Comparison of ENCODE assay signal across 16 cellular contexts in genomic region chr1:98429851-98430496, GRCh38.
A peak's percentile ranks its signal among the peaks of the same experiment; 100 is the strongest.
DNase-seq lines count a peak whose midpoint lies in the region; ATAC-seq and TF ChIP-seq lines count a peak whose summit lies in the region.
"Had no signal": no experiment of that assay in that cellular context is flagged by ENCODE, and none has a peak within 500 bp of the region (broad histone marks: within the 10 kb centered on the region; RNA-seq: fewer than 3 reads in every experiment).

No MANE protein-coding gene starts in this region.

- WGBS in GM23248 (ENCODE audit: low coverage in 1 of 2, low lambda C conversion rate in 2 of 2, missing lambda C conversion rate in 2 of 2), 2 experiments: 38 to 42% methylated on average over 4 of the region's 4 CpGs

- no peak overlapping the region for H3K27ac ChIP-seq in GM23248
- H3K27ac ChIP-seq: BLaER1 treated with 17β-estradiol and CSF1 and Interleukin-3, amounts not matched to agents 10 nM and 100 nM; cardiac muscle cell; SK-N-MC; spleen; uterus had no signal

- in situ Hi-C loops in KBM-7 (cut with MboI; ENCODE audit: low pct_unique_long_range_greater_than_20kb, low sequenced_read_pairs) (no loop called here), GM23248 (cut with MboI) (no loop called here)

- 0 out of 2 replicates have a peak, but pooled peaks cover 12% of the 10 kb centered on the region for H3K9me2 ChIP-seq in GM23248 (ENCODE audit: insufficient read depth)

- no peaks in the 10 kb centered on the region for H3K27me3 Mint-ChIP-seq in CD14-positive monocyte (ENCODE audit: low read depth in 3 of 3)

- intact Hi-C loops in mucosa of descending colon (cut with DNase I, micrococcal nuclease) (no loop called here), CD14-positive monocyte (cut with micrococcal nuclease) (no loop called here)

- DNase-seq in DMS153 (lab: John Stamatoyannopoulos, UW): peak; percentile 97
- peak; percentile 28 for DNase-seq in NCI-H1417 treated with DMSO at 0.1 percent for 48 hours (lab: John Stamatoyannopoulos, UW)
- peak; percentile 51 for DNase-seq in NCI-H774 (lab: John Stamatoyannopoulos, UW)
- DNase-seq in mucosa of descending colon: peak in 2 of 3 donors; percentile 42 to 67
- DNase-seq in CD14-positive monocyte (ENCODE audit: low spot score): no peak
- no peak for DNase-seq in KBM-7
- no peak for DNase-seq in GM23248
- DNase-seq: activated gamma-delta T cell, erythroblast, naive B cell, spleen, uterus had no signal

- H3K36me3 ChIP-seq in mucosa of descending colon (ENCODE audit: low read depth): no peaks in the 10 kb centered on the region
- H3K36me3 ChIP-seq in GM23248 (ENCODE audit: low read depth): no peaks in the 10 kb centered on the region
- H3K36me3 ChIP-seq: BLaER1 treated with 17β-estradiol and CSF1 and Interleukin-3, amounts not matched to agents 10 nM and 100 nM; cardiac muscle cell; spleen; uterus had no signal

- H3K9me3 Mint-ChIP-seq in CD14-positive monocyte: peaks cover 0 to 4% (median 2%) of the 10 kb centered on the region in 7 donors
- H3K9me3 Mint-ChIP-seq: naive B cell had no signal

- ATAC-seq in mucosa of descending colon (peak; percentile 80), HG02973 (IDR thresholded peaks at IDR 0.05; ENCODE audit: unreplicated experiment) (no peak)

- H3K4me3 ChIP-seq in mucosa of descending colon (no peak overlapping the region), GM23248 (no peak overlapping the region)
- H3K4me3 ChIP-seq: BLaER1 treated with 17β-estradiol and CSF1 and Interleukin-3, amounts not matched to agents 10 nM and 100 nM; cardiac muscle cell; SK-N-MC; spleen; uterus had no signal

- TF ChIP-seq CTCF in mucosa of descending colon (IDR thresholded peaks at IDR 0.05) (no peak), CD14-positive monocyte (IDR thresholded peaks at IDR 0.05) (no peak)

- no peaks in the 10 kb centered on the region for H3K4me1 Mint-ChIP-seq in CD14-positive monocyte
- H3K4me1 Mint-ChIP-seq: naive B cell had no signal

- H3K4me2 ChIP-seq in GM23248 (ENCODE audit: unreplicated experiment): no peak overlapping the region

- H3K27me3 ChIP-seq in GM23248 (replicated peaks; ENCODE audit: insufficient read depth): no peaks in the 10 kb centered on the region
- H3K27me3 ChIP-seq: BLaER1 treated with 17β-estradiol and CSF1 and Interleukin-3, amounts not matched to agents 10 nM and 100 nM; cardiac muscle cell; spleen; uterus had no signal

- no peak overlapping the region for H3K4me3 Mint-ChIP-seq in CD14-positive monocyte
- H3K4me3 Mint-ChIP-seq: naive B cell had no signal

- no peaks in the 10 kb centered on the region for H3K36me3 Mint-ChIP-seq in CD14-positive monocyte
- H3K36me3 Mint-ChIP-seq: naive B cell had no signal

- no peaks in the 10 kb centered on the region for H4K20me1 ChIP-seq in GM23248 (ENCODE audit: insufficient read depth)
- H4K20me1 ChIP-seq: BLaER1 treated with 17β-estradiol and CSF1 and Interleukin-3, amounts not matched to agents 10 nM and 100 nM had no signal

- H3K79me2 ChIP-seq in GM23248 (ENCODE audit: insufficient read depth): no peaks in the 10 kb centered on the region

- H3K9ac ChIP-seq in GM23248: no peak overlapping the region
- H3K9ac ChIP-seq: BLaER1 treated with 17β-estradiol and CSF1 and Interleukin-3, amounts not matched to agents 10 nM and 100 nM had no signal

- H3K27ac Mint-ChIP-seq in CD14-positive monocyte: no peak overlapping the region
- H3K27ac Mint-ChIP-seq: naive B cell had no signal

- H3K4me1 ChIP-seq in mucosa of descending colon (ENCODE audit: low read depth) (no peaks in the 10 kb centered on the region), GM23248 (ENCODE audit: insufficient read depth) (no peaks in the 10 kb centered on the region)
- H3K4me1 ChIP-seq: spleen, uterus had no signal

- no peaks in the 10 kb centered on the region for H3K9me3 ChIP-seq in mucosa of descending colon
- H3K9me3 ChIP-seq in GM23248 (ENCODE audit: low read depth): no peaks in the 10 kb centered on the region
- H3K9me3 ChIP-seq: spleen, uterus had no signal

- no peak overlapping the region for H2AFZ ChIP-seq in GM23248

- H3F3A ChIP-seq in GM23248 (ENCODE audit: insufficient read depth): no peaks in the 10 kb centered on the region

Comparison
In these comparisons a context has a peak if more than half of its experiments do, and no peak if none do; other contexts are left out.
1. DNase-seq: peak in DMS153 (single experiment), NCI-H1417 treated with DMSO at 0.1 percent for 48 hours (single experiment), NCI-H774 (single experiment) and mucosa of descending colon (2 of 3); none in CD14-positive monocyte (single experiment), KBM-7 (single experiment) and GM23248 (single experiment).